ENCODE assay signal across 15 cellular contexts in the genomic region with DNA sequence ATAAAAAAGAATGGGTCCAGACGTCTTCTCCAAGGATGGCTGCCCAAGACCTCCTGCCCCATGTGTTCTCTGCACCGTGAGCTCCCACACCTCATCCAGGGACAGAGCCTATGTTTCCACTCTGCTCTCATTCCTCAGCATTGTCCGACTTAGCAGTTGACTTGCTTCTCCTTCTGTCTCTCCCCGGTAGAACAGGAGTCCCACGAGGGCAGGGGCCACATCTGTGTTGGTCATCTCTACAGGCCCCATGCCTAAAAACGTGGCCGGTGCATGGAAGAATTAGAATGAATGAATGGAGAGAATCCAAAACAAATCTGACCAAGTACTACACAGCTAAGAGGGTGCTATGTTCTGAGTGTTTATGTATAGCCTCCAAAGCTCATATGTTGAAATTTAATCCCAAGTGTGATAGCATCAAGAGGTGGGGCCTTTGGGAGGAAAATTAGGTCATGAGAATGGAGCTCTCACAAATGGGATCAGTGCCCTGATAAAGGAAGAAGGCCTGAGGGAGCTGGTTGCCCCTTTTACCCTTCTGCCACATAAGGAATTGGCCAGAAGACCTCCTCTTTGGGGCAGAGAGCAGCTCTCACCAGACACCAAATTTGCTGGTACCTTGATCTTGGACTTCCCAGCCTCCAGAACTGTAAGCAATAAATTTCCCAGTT. TPM values are rescaled to one million over a fixed set of nuclear protein-coding genes. Genes with fewer than 3 reads are reported as not detected.
DNase-seq lines count a peak whose midpoint lies in the region; TF ChIP-seq lines count a peak whose summit lies in the region.
"Had no signal": no experiment of that assay in that cellular context is flagged by ENCODE, and none has a peak within 500 bp of the region (broad histone marks: within the 10 kb centered on the region; RNA-seq: fewer than 3 reads in every experiment).

No MANE protein-coding gene starts in this region.

- DNase-seq in DMS 273 (lab: John Stamatoyannopoulos, UW; ENCODE audit: unreplicated experiment) (peak; percentile 63), EH (ENCODE audit: low read depth) (peak; percentile 13), SK-N-DZ (ENCODE audit: low spot score) (peak; percentile 66), neural crest cell (ENCODE audit: low read depth, low spot score) (no peak), amniotic stem cell (lab: John Stamatoyannopoulos, UW) (no peak), NCI-H2227 treated with DMSO at 0.1 percent for 48 hours (lab: John Stamatoyannopoulos, UW) (no peak), NCI-H226 (no peak)
- DNase-seq: C1 segment of cervical spinal cord, DND-41, MV-4-11, NCI-H187 treated with DMSO at 0.1 percent for 48 hours, NCI-H526, SHP77 treated with DMSO at 0.1 percent for 48 hours had no signal

- no peaks in the 10 kb centered on the region for H3K9me3 Mint-ChIP-seq in neural crest cell
- H3K9me3 Mint-ChIP-seq: CD8-positive, alpha-beta memory T cell had no signal

- no peaks in the 10 kb centered on the region for H3K27me3 Mint-ChIP-seq in neural crest cell (ENCODE audit: low read depth)

- no peak overlapping the region for H3K4me3 Mint-ChIP-seq in neural crest cell
- H3K4me3 Mint-ChIP-seq: CD8-positive, alpha-beta memory T cell had no signal

- peak overlapping the region; percentile 23 for H3K27ac Mint-ChIP-seq in neural crest cell (ENCODE audit: unreplicated experiment)

- no peak for TF ChIP-seq CTCF in neural crest cell (conservative IDR thresholded peaks at IDR 0.05)

- no peaks in the 10 kb centered on the region for H3K36me3 Mint-ChIP-seq in neural crest cell (ENCODE audit: low read depth)

- peaks cover 4% of the 10 kb centered on the region for H3K4me1 Mint-ChIP-seq in neural crest cell

RNA-seq across cellular contexts. Expression of a gene that starts 55.9 kb away (rescaled TPM):
- polyA plus RNA-seq in SK-N-DZ (2014; cell fraction: cytosol; rRNA removed), result 2.2 TPM in 1 of 2 replicates, not detected in the other
- 0.36 TPM in 1 of 2 replicates, not detected in the other for polyA plus RNA-seq in SK-N-DZ (2014; cell fraction: nucleus; rRNA removed)
- total RNA-seq in neural crest cell, result 0.27 and 0.77 TPM in 2 replicates
- total RNA-seq: HT-29 had no signal

Comparison
In these comparisons a context has a peak if more than half of its experiments do, and no peak if none do; other contexts are left out.
1. DNase-seq: peak in DMS 273 (single experiment), EH (single experiment) and SK-N-DZ (single experiment); none in neural crest cell (single experiment), amniotic stem cell (single experiment), NCI-H2227 treated with DMSO at 0.1 percent for 48 hours (single experiment) and NCI-H226 (single experiment).